Comparison of ENCODE assay signal across 8 cellular contexts in genomic region chr15:85708402-85708932, GRCh38.
DNase-seq lines count a peak whose midpoint lies in the region; ATAC-seq and TF ChIP-seq lines count a peak whose summit lies in the region.

No MANE protein-coding gene starts in this region.

- H2BK120ac ChIP-seq in mesenchymal stem cell (ENCODE audit: low read depth, low read length): no peak overlapping the region

- H3K23ac ChIP-seq in mesenchymal stem cell (ENCODE audit: low read length in 2 of 2): no peak overlapping the region

- no peaks in the 10 kb centered on the region for H3K27me3 Mint-ChIP-seq in activated naive CD4-positive, alpha-beta T cell treated with anti-CD3 and anti-CD28 coated beads for 36 hours (ENCODE audit: low read depth)

- TF ChIP-seq EP300 in upper lobe of left lung (IDR thresholded peaks at IDR 0.05): no peak

- no peak for DNase-seq in activated naive CD4-positive, alpha-beta T cell treated with anti-CD3 and anti-CD28 coated beads for 36 hours
- DNase-seq in activated naive CD4-positive, alpha-beta T cell treated with Interleukin-2 at 50 U/mL for 16 hours: no peak
- DNase-seq in colonic mucosa: peak; percentile 50
- DNase-seq in mesenchymal stem cell: no peak
- no peak for DNase-seq in upper lobe of left lung
- no peak for DNase-seq in NCI-H146 (lab: John Stamatoyannopoulos, UW)
- no peak for DNase-seq in NCI-H2029 treated with DMSO at 0.1 percent for 48 hours (lab: John Stamatoyannopoulos, UW)
- DNase-seq in midbrain (lab: John Stamatoyannopoulos, UW): no peak

- no peaks in the 10 kb centered on the region for H3K9me3 ChIP-seq in colonic mucosa
- H3K9me3 ChIP-seq in mesenchymal stem cell (ENCODE audit: control insufficient read depth, low read length): no peaks in the 10 kb centered on the region
- no peaks in the 10 kb centered on the region for H3K9me3 ChIP-seq in upper lobe of left lung

- no peak for ATAC-seq in upper lobe of left lung (ENCODE audit: low FRiP score in 2 of 2)

- peak overlapping the region in 1 of 2 experiments; percentile 78 for H3K18ac ChIP-seq in mesenchymal stem cell (ENCODE audit: low read depth in 1 of 2, low read length in 2 of 2)

- no peaks in the 10 kb centered on the region for H3K9me3 Mint-ChIP-seq in activated naive CD4-positive, alpha-beta T cell treated with anti-CD3 and anti-CD28 coated beads for 36 hours

- peaks cover 36% of the 10 kb centered on the region for H3K36me3 Mint-ChIP-seq in activated naive CD4-positive, alpha-beta T cell treated with anti-CD3 and anti-CD28 coated beads for 36 hours (ENCODE audit: low read depth)

- H3K4ac ChIP-seq in mesenchymal stem cell (ENCODE audit: low read depth in 1 of 2, low read length in 2 of 2): peak overlapping the region in 1 of 2 experiments; percentile 11

- peak overlapping the region; percentile 59 for H4K8ac ChIP-seq in mesenchymal stem cell (ENCODE audit: low read length)

- H3K4me1 ChIP-seq in colonic mucosa (peaks cover 14% of the 10 kb centered on the region), mesenchymal stem cell (ENCODE audit: control insufficient read depth, insufficient read depth, low read depth, low read length) (peaks cover 2% of the 10 kb centered on the region), upper lobe of left lung (peaks cover 49 to 59% (median 54%) of the 10 kb centered on the region in 4 donors)

- no peak overlapping the region for H3K4me2 ChIP-seq in mesenchymal stem cell (ENCODE audit: low read length, poor library complexity, severe bottlenecking)

- H3K27ac ChIP-seq in colonic mucosa (no peak overlapping the region), mesenchymal stem cell (ENCODE audit: low read length, poor library complexity, severe bottlenecking) (no peak overlapping the region), upper lobe of left lung (peak overlapping the region; percentile 82 to 89 (median 86))

- peak overlapping the region; percentile 99 for H3K27ac Mint-ChIP-seq in activated naive CD4-positive, alpha-beta T cell treated with anti-CD3 and anti-CD28 coated beads for 36 hours

- H4K91ac ChIP-seq in mesenchymal stem cell (ENCODE audit: low read length): peak overlapping the region; percentile 85

- no peak for TF ChIP-seq POLR2A in upper lobe of left lung (IDR thresholded peaks at IDR 0.05)

- peaks cover 19% of the 10 kb centered on the region for H3K79me1 ChIP-seq in mesenchymal stem cell (replicated peaks; ENCODE audit: low read length, poor library complexity, severe bottlenecking)

- peak overlapping the region in 1 of 2 experiments; percentile 19 for H2BK12ac ChIP-seq in mesenchymal stem cell (ENCODE audit: low read length in 2 of 2)

- no peak overlapping the region for H3K4me3 ChIP-seq in colonic mucosa
- H3K4me3 ChIP-seq in mesenchymal stem cell (ENCODE audit: insufficient read depth in 1 of 2, low read depth in 1 of 2, low read length in 2 of 2): no peak overlapping the region
- no peak overlapping the region for H3K4me3 ChIP-seq in upper lobe of left lung

- no peak overlapping the region for H2BK5ac ChIP-seq in mesenchymal stem cell (ENCODE audit: low read depth, low read length, poor library complexity, severe bottlenecking)

- intact Hi-C loops in activated naive CD4-positive, alpha-beta T cell treated with anti-CD3 and anti-CD28 coated beads for 36 hours (cut with micrococcal nuclease): loop anchor here (5.0 to 10.0 kb wide), 2 partner anchors 221 to 724 kb away; partner anchors contain the start of gene PDE8A
- intact Hi-C loops in colonic mucosa (cut with DNase I): no loop called here

- no peak overlapping the region for H3K9ac ChIP-seq in colonic mucosa (ENCODE audit: low read depth in 2 of 2, low read length in 2 of 2)
- H3K9ac ChIP-seq in mesenchymal stem cell (ENCODE audit: low read length): peak overlapping the region; percentile 85

- TF ChIP-seq CTCF in colonic mucosa (IDR thresholded peaks at IDR 0.05): no peak
- no peak for TF ChIP-seq CTCF in upper lobe of left lung (IDR thresholded peaks at IDR 0.05)

- no peak overlapping the region for H2BK15ac ChIP-seq in mesenchymal stem cell (ENCODE audit: low read depth, poor library complexity, severe bottlenecking)

- CTCF ChIA-PET in activated naive CD4-positive, alpha-beta T cell treated with anti-CD3 and anti-CD28 coated beads for 36 hours (lab: Charles Lee): interaction anchor here (1.4 kb wide), 1 partner anchor 20 kb away, joined by 3 read pairs; no protein-coding TSS in a partner anchor

- H3K14ac ChIP-seq in mesenchymal stem cell (ENCODE audit: low read length in 2 of 2): no peak overlapping the region

- peaks cover 85% of the 10 kb centered on the region for H3K4me1 Mint-ChIP-seq in activated naive CD4-positive, alpha-beta T cell treated with anti-CD3 and anti-CD28 coated beads for 36 hours (ENCODE audit: low read depth)

- H3K27me3 ChIP-seq in colonic mucosa: no peaks in the 10 kb centered on the region
- H3K27me3 ChIP-seq in mesenchymal stem cell (ENCODE audit: control insufficient read depth in 1 of 2, insufficient read depth in 1 of 2, low read length in 2 of 2): no peaks in the 10 kb centered on the region
- H3K27me3 ChIP-seq in upper lobe of left lung: no peaks in the 10 kb centered on the region

- H2AFZ ChIP-seq in mesenchymal stem cell (ENCODE audit: low read depth, low read length): no peak overlapping the region

- WGBS in mesenchymal stem cell: 67% methylated on average over 6 of the region's 6 CpGs
- 40 to 71% methylated on average over 6 of the region's 6 CpGs for WGBS in upper lobe of left lung, 2 donors

- peak overlapping the region; percentile 11 for H2AK5ac ChIP-seq in mesenchymal stem cell (ENCODE audit: low read length, severe bottlenecking)

- peak overlapping the region; percentile 64 for H3K4me3 Mint-ChIP-seq in activated naive CD4-positive, alpha-beta T cell treated with anti-CD3 and anti-CD28 coated beads for 36 hours

- H3K36me3 ChIP-seq in colonic mucosa (no peaks in the 10 kb centered on the region), mesenchymal stem cell (ENCODE audit: control insufficient read depth in 1 of 2, insufficient read depth in 2 of 2, low read depth in 1 of 2, low read length in 2 of 2) (peaks cover 15 to 56% of the 10 kb centered on the region in 2 experiments), upper lobe of left lung (peaks cover 21 to 67% (median 45%) of the 10 kb centered on the region in 4 donors)

Comparison
In these comparisons a context has a peak if more than half of its experiments do, and no peak if none do; other contexts are left out.
1. H3K27ac ChIP-seq: peak in upper lobe of left lung (4 of 4); none in colonic mucosa (single experiment) and mesenchymal stem cell (single experiment).